ENCODE assay signal across 25 cellular contexts in genomic region chr20:47292581-47292980, GRCh38.
"Had no signal": no experiment of that assay in that cellular context is flagged by ENCODE, and none has a peak within 500 bp of the region (broad histone marks: within the 10 kb centered on the region; RNA-seq: fewer than 3 reads in every experiment).

No MANE protein-coding gene starts in this region.

- H3K4me3 Mint-ChIP-seq: effector memory CD8-positive, alpha-beta T cell; naive thymus-derived CD4-positive, alpha-beta T cell; nephron; stimulated activated naive CD8-positive, alpha-beta T cell treated with anti-CD3 and anti-CD28 coated beads, Interleukin-15, amount 100 ng/mL, for 72 hours had no signal

- DNase-seq: cortex of kidney; effector memory CD8-positive, alpha-beta T cell; erythroblast; esophagus squamous epithelium; foreskin melanocyte; glutamatergic neuron; heart right ventricle; hippocampal formation; left cardiac atrium; left lung; mesenchymal stem cell; midbrain; naive thymus-derived CD4-positive, alpha-beta T cell; nucleus accumbens; spleen; stimulated activated CD4-positive, alpha-beta T cell treated with anti-CD3 and anti-CD28 coated beads, Interleukin-15, amount 100 ng/mL, for 24 hours; stimulated activated CD4-positive, alpha-beta T cell treated with anti-CD3 and anti-CD28 coated beads, Interleukin-2, amount 100 ng/mL, for 48 hours; stimulated activated naive CD4-positive, alpha-beta T cell; stimulated activated naive CD8-positive, alpha-beta T cell treated with anti-CD3 and anti-CD28 coated beads, Interleukin-15, amount 100 ng/mL, for 72 hours; transverse colon had no signal

- H3K27ac Mint-ChIP-seq: nephron; stimulated activated naive CD8-positive, alpha-beta T cell treated with anti-CD3 and anti-CD28 coated beads, Interleukin-15, amount 100 ng/mL, for 72 hours had no signal

- H3K4me3 ChIP-seq: esophagus squamous epithelium, heart right ventricle, left lung, prostate gland, right atrium auricular region, skin epidermis, spleen, suprapubic skin, transverse colon had no signal

- H3K27me3 Mint-ChIP-seq: effector memory CD8-positive, alpha-beta T cell; naive thymus-derived CD4-positive, alpha-beta T cell; stimulated activated naive CD8-positive, alpha-beta T cell treated with anti-CD3 and anti-CD28 coated beads, Interleukin-15, amount 100 ng/mL, for 72 hours had no signal

- H3K27me3 ChIP-seq: esophagus squamous epithelium, heart right ventricle, left lung, right atrium auricular region, spleen, suprapubic skin, transverse colon had no signal

- H3K36me3 ChIP-seq: prostate gland had no signal

- H3K9me3 ChIP-seq: esophagus squamous epithelium, heart right ventricle, left lung, prostate gland, right atrium auricular region, spleen, suprapubic skin, transverse colon had no signal

- H3K9me3 Mint-ChIP-seq: effector memory CD8-positive, alpha-beta T cell; naive thymus-derived CD4-positive, alpha-beta T cell; nephron; stimulated activated naive CD8-positive, alpha-beta T cell treated with anti-CD3 and anti-CD28 coated beads, Interleukin-15, amount 100 ng/mL, for 72 hours had no signal

- ATAC-seq: effector memory CD8-positive, alpha-beta T cell; heart right ventricle; left cardiac atrium; left lung; naive thymus-derived CD4-positive, alpha-beta T cell; stimulated activated naive CD8-positive, alpha-beta T cell treated with anti-CD3 and anti-CD28 coated beads, Interleukin-15, amount 100 ng/mL, for 72 hours had no signal

- H3K4me1 Mint-ChIP-seq: nephron had no signal

- H3K4me1 ChIP-seq: esophagus squamous epithelium, prostate gland, suprapubic skin, transverse colon had no signal

- H3K27ac ChIP-seq: esophagus squamous epithelium, left lung, prostate gland, right atrium auricular region, suprapubic skin, transverse colon had no signal
